In the genomic region with DNA sequence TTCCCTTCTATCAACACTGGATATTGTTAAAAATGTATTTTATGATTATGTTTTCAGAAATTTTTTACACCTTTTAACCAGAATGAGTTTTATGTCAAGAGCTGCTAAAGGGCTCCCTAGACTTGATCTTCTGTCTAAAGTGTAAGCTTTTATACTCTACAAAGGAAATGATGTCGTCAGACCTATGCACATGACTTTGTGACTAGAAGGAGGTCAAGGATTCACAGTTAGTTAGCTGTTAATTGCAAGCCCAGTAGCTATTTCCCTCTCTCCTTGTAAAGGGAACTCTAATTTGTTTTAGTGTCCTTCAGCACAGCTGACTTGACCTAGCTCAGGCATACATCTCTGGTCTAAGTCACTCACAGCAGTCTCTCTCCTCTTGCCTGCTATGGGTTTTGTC, we compare ENCODE assay signal across 19 cellular contexts.
DNase-seq lines count a peak whose midpoint lies in the region; FAIRE-seq and TF ChIP-seq lines count a peak whose summit lies in the region.
"Had no signal": no experiment of that assay in that cellular context is flagged by ENCODE, and none has a peak within 500 bp of the region (broad histone marks: within the 10 kb centered on the region; RNA-seq: fewer than 3 reads in every experiment).

No MANE protein-coding gene starts in this region.

- H3K27ac ChIP-seq in SK-N-SH (ENCODE audit: low read depth in 2 of 2, low read length in 1 of 2) (peak overlapping the region; percentile 87 to 99), subcutaneous abdominal adipose tissue (ENCODE audit: low read depth, low read length) (peak overlapping the region; percentile 32)
- H3K27ac ChIP-seq: BLaER1 had no signal

- H3K9me3 ChIP-seq in SK-N-SH (no peaks in the 10 kb centered on the region), subcutaneous abdominal adipose tissue (ENCODE audit: control insufficient read depth in 5 of 5, low read length in 5 of 5) (no peaks in the 10 kb centered on the region)
- H3K9me3 ChIP-seq: BLaER1 had no signal

- DNase-seq in Kasumi-1 (lab: John Stamatoyannopoulos, UW) (peak; percentile 23 to 24), SK-N-SH (no peak), fibroblast of villous mesenchyme (ENCODE audit: low read depth) (peak; percentile 49), GM19239 (ENCODE audit: insufficient read length, low spot score) (no peak)
- DNase-seq in activated effector memory CD4-positive, alpha-beta T cell treated with Interleukin-2 at 50 U/mL for 16 hours = no peak
- no peak for DNase-seq in activated CD8-positive, alpha-beta memory T cell treated with anti-CD3 and anti-CD28 coated beads, Interleukin-2, amount 50 U/mL, for 4 hours
- DNase-seq: activated B cell treated with CpG ODN at 0.5 μM for 24 hours; activated CD8-positive, alpha-beta memory T cell treated with anti-CD3 and anti-CD28 coated beads for 24 hours; amygdala; head of caudate nucleus; islet precursor cell; midbrain; NCI-H1092 treated with DMSO at 0.1 percent for 48 hours; NCI-H2107; stimulated activated CD4-positive, alpha-beta T cell treated with anti-CD3 and anti-CD28 coated beads, Interleukin-2, amount 100 ng/mL, for 24 hours; T-cell had no signal

- H3K9ac ChIP-seq in SK-N-SH = peak overlapping the region; percentile 29; the same call in 1 of the 2 replicates
- H3K9ac ChIP-seq in subcutaneous abdominal adipose tissue (ENCODE audit: low read length in 5 of 5) = no peak overlapping the region
- H3K9ac ChIP-seq: BLaER1 had no signal

- TF ChIP-seq EP300 in SK-N-SH (IDR thresholded peaks at IDR 0.05; ENCODE audit: borderline replicate concordance in 1 of 2, low read depth in 1 of 2, low read length in 1 of 2) = no peak

- CTCF ChIA-PET in SK-N-SH (lab: Yijun Ruan, JAX) = no interaction called here

- no peaks in the 10 kb centered on the region for H3K36me3 ChIP-seq in SK-N-SH (replicated peaks in 1 of 2; ENCODE audit: control insufficient read depth in 1 of 2, insufficient read depth in 2 of 2, low read length in 1 of 2)
- H3K36me3 ChIP-seq in subcutaneous abdominal adipose tissue (ENCODE audit: control insufficient read depth in 5 of 5, insufficient read depth in 5 of 5, low read length in 5 of 5) = no peaks in the 10 kb centered on the region
- H3K36me3 ChIP-seq: BLaER1 had no signal

- H2AFZ ChIP-seq in SK-N-SH (ENCODE audit: low read depth) = peak overlapping the region; percentile 55; the same call in 1 of the 2 replicates

- H3K4me2 ChIP-seq in SK-N-SH = no peak overlapping the region
- H3K4me2 ChIP-seq: BLaER1 had no signal

- TF ChIP-seq CTCF in SK-N-SH (IDR thresholded peaks at IDR 0.05) = no peak
- TF ChIP-seq CTCF in fibroblast of villous mesenchyme (IDR thresholded peaks at IDR 0.05; ENCODE audit: insufficient read depth, low read depth, low read length) = no peak

- no peaks in the 10 kb centered on the region for H4K20me1 ChIP-seq in SK-N-SH (ENCODE audit: insufficient read depth)
- H4K20me1 ChIP-seq: BLaER1 had no signal

- POLR2A ChIA-PET in SK-N-SH (lab: Yijun Ruan, JAX) = no interaction called here

- 81% methylated on average over 1 of the region's 1 CpG for WGBS in SK-N-SH (ENCODE audit: low lambda C conversion rate)

- no peak overlapping the region for H3K4me3 ChIP-seq in SK-N-SH (ENCODE audit: low read depth in 2 of 2, low read length in 1 of 2)
- H3K4me3 ChIP-seq in fibroblast of villous mesenchyme (ENCODE audit: low read depth, low read length) = no peak overlapping the region
- H3K4me3 ChIP-seq in subcutaneous abdominal adipose tissue (ENCODE audit: low read depth in 1 of 5, low read length in 5 of 5) = no peak overlapping the region
- H3K4me3 ChIP-seq: BLaER1 had no signal

- H3K27me3 ChIP-seq in SK-N-SH (ENCODE audit: insufficient read depth) (no peaks in the 10 kb centered on the region), subcutaneous abdominal adipose tissue (ENCODE audit: control insufficient read depth in 5 of 5, insufficient read depth in 4 of 5, low read length in 5 of 5) (no peaks in the 10 kb centered on the region)
- H3K27me3 ChIP-seq: BLaER1 had no signal

- no peaks in the 10 kb centered on the region for H3K9me2 ChIP-seq in SK-N-SH

- H3F3A ChIP-seq in SK-N-SH (replicated peaks; ENCODE audit: insufficient read depth) = peaks cover 55% of the 10 kb centered on the region

- TF ChIP-seq RAD21 in SK-N-SH (IDR thresholded peaks at IDR 0.05; ENCODE audit: low read length) = no peak

- FAIRE-seq in GM19239 (lab: Jason Lieb, UNC) = no peak
- FAIRE-seq: colon had no signal

- no peaks in the 10 kb centered on the region for H3K79me2 ChIP-seq in SK-N-SH (ENCODE audit: insufficient read depth)

- H3K4me1 ChIP-seq in SK-N-SH (ENCODE audit: control insufficient read depth in 1 of 2, insufficient read depth in 2 of 2, low read depth in 1 of 2, low read length in 1 of 2) (peaks cover 0 to 44% of the 10 kb centered on the region in 2 experiments), subcutaneous abdominal adipose tissue (ENCODE audit: control insufficient read depth in 5 of 5, insufficient read depth in 5 of 5, low read length in 5 of 5) (peaks cover 3 to 24% (median 22%) of the 10 kb centered on the region in 5 donors)

TF ChIP-seq in SK-N-SH, 30 proteins besides CTCF, POLR2A, EP300 and RAD21:
- no peak for TF ChIP-seq TAF1 (IDR thresholded peaks at IDR 0.05; ENCODE audit: borderline replicate concordance, low read depth, low read length)
- no peak for TF ChIP-seq NRF1 (IDR thresholded peaks at IDR 0.05; ENCODE audit: low read depth, low read length)
- TF ChIP-seq, protein P1, sequence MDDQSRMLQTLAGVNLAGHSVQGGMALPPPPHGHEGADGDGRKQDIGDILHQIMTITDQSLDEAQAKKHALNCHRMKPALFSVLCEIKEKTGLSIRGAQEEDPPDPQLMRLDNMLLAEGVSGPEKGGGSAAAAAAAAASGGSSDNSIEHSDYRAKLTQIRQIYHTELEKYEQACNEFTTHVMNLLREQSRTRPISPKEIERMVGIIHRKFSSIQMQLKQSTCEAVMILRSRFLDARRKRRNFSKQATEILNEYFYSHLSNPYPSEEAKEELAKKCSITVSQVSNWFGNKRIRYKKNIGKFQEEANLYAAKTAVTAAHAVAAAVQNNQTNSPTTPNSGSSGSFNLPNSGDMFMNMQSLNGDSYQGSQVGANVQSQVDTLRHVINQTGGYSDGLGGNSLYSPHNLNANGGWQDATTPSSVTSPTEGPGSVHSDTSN (IDR thresholded peaks at IDR 0.05) = no peak
- TF ChIP-seq EZH2phosphoT487 (IDR thresholded peaks at IDR 0.05; ENCODE audit: borderline replicate concordance, low read depth) = no peak
- no peak for TF ChIP-seq MEF2A (IDR thresholded peaks at IDR 0.05; ENCODE audit: borderline replicate concordance, low read depth)
- no peak for TF ChIP-seq TEAD4 (IDR thresholded peaks at IDR 0.05; ENCODE audit: borderline replicate concordance, insufficient read depth)
- TF ChIP-seq, protein P2, sequence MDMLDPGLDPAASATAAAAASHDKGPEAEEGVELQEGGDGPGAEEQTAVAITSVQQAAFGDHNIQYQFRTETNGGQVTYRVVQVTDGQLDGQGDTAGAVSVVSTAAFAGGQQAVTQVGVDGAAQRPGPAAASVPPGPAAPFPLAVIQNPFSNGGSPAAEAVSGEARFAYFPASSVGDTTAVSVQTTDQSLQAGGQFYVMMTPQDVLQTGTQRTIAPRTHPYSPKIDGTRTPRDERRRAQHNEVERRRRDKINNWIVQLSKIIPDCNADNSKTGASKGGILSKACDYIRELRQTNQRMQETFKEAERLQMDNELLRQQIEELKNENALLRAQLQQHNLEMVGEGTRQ (IDR thresholded peaks at IDR 0.05; ENCODE audit: borderline replicate concordance, low read depth, low read length) = no peak
- TF ChIP-seq JUND (IDR thresholded peaks at IDR 0.05) = no peak
- no peak for TF ChIP-seq POLR2AphosphoS5 (IDR thresholded peaks at IDR 0.05; ENCODE audit: low read depth, low read length)

Comparison
In these comparisons a context has a peak if more than half of its experiments do, and no peak if none do; other contexts are left out.
1. DNase-seq: peak in Kasumi-1 (2 of 2) and fibroblast of villous mesenchyme (single experiment); none in SK-N-SH (single experiment), activated effector memory CD4-positive, alpha-beta T cell treated with Interleukin-2 at 50 U/mL for 16 hours (single experiment), activated CD8-positive, alpha-beta memory T cell treated with anti-CD3 and anti-CD28 coated beads, Interleukin-2, amount 50 U/mL, for 4 hours (single experiment) and GM19239 (single experiment).